13 cellular contexts compared by ENCODE assay signal in the genomic region with DNA sequence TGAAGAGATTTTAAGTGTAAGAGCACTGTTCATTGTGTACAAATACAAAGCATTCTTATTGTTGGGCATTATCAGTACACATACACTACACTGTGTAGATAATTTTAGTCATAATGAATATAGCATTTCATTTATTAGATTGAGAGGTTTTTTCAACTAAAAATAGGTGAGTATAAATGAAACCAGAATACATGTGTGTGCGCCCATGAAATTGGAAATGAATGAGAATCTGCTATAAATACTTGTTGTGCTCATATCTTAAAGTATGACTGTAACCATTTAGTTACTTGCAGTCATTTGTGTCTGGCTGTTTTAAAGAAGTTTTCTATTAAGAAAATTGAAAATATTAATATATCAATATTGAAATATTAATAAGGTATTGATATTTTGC.
A peak's percentile ranks its signal among the peaks of the same experiment; 100 is the strongest.
DNase-seq lines count a peak whose midpoint lies in the region; ATAC-seq and TF ChIP-seq lines count a peak whose summit lies in the region.
"Had no signal": no experiment of that assay in that cellular context is flagged by ENCODE, and none has a peak within 500 bp of the region (broad histone marks: within the 10 kb centered on the region; RNA-seq: fewer than 3 reads in every experiment).

No MANE protein-coding gene starts in this region.

- TF ChIP-seq CTCF in natural killer cell (IDR thresholded peaks at IDR 0.05) (no peak), GM23338 (conservative IDR thresholded peaks at IDR 0.05; ENCODE audit: low read depth in 2 of 2) (no peak)

- no peak overlapping the region for H3K4me3 ChIP-seq in GM23338
- no peak overlapping the region for H3K4me3 ChIP-seq in effector memory CD4-positive, alpha-beta T cell (ENCODE audit: insufficient read depth, low read depth, low read length, poor library complexity, severe bottlenecking)

- intact Hi-C loops in natural killer cell (cut with micrococcal nuclease): no loop called here
- intact Hi-C loops in activated T-helper 2 cell treated with anti-CD3 and anti-CD28 coated beads, Interferon-gamma antibody, Interleukin-2, Interleukin-4, amounts not matched to agents 10 μg/mL and 5 μg/mL and 100 μg/mL, durations not matched to agents 14 hours and 24 hours and 36 hours (cut with micrococcal nuclease): no loop called here

- H3K4me3 Mint-ChIP-seq in natural killer cell: peak overlapping the region; percentile 61
- no peak overlapping the region for H3K4me3 Mint-ChIP-seq in natural killer cell treated with Interleukin-12 subunit alpha and Interleukin-12 subunit beta and Interleukin-15 and Interleukin-18, amount 100 ng/mL, for 72 hours
- H3K4me3 Mint-ChIP-seq in activated T-helper 2 cell treated with anti-CD3 and anti-CD28 coated beads, Interferon-gamma antibody, Interleukin-2, Interleukin-4, amounts not matched to agents 10 μg/mL and 5 μg/mL and 100 μg/mL, durations not matched to agents 14 hours and 24 hours and 36 hours (ENCODE audit: low read depth): no peak overlapping the region
- no peak overlapping the region for H3K4me3 Mint-ChIP-seq in GM23338

- H2AFZ ChIP-seq in GM23338: no peak overlapping the region

- H3K27me3 Mint-ChIP-seq in natural killer cell (ENCODE audit: low read depth in 2 of 2): no peaks in the 10 kb centered on the region
- no peaks in the 10 kb centered on the region for H3K27me3 Mint-ChIP-seq in natural killer cell treated with Interleukin-12 subunit alpha and Interleukin-12 subunit beta and Interleukin-15 and Interleukin-18, amount 100 ng/mL, for 72 hours
- peaks cover 15% of the 10 kb centered on the region for H3K27me3 Mint-ChIP-seq in activated T-helper 2 cell treated with anti-CD3 and anti-CD28 coated beads, Interferon-gamma antibody, Interleukin-2, Interleukin-4, amounts not matched to agents 10 μg/mL and 5 μg/mL and 100 μg/mL, durations not matched to agents 14 hours and 24 hours and 36 hours (ENCODE audit: low read depth)
- H3K27me3 Mint-ChIP-seq in GM23338 (ENCODE audit: insufficient read depth, low read depth, poor library complexity): no peaks in the 10 kb centered on the region

- no peaks in the 10 kb centered on the region for H3K9me2 ChIP-seq in GM23338 (ENCODE audit: insufficient read depth)

- ATAC-seq in natural killer cell: no peak
- no peak for ATAC-seq in natural killer cell treated with Interleukin-12 subunit alpha and Interleukin-12 subunit beta and Interleukin-15 and Interleukin-18, amount 100 ng/mL, for 72 hours
- peak; percentile 69 for ATAC-seq in HG02642 (IDR thresholded peaks at IDR 0.05; ENCODE audit: poor library complexity, unreplicated experiment)
- ATAC-seq in HG03457 (IDR thresholded peaks at IDR 0.05; ENCODE audit: unreplicated experiment): peak; percentile 34
- no peak for ATAC-seq in GM23338

- no peaks in the 10 kb centered on the region for H3K9me3 ChIP-seq in effector memory CD4-positive, alpha-beta T cell (ENCODE audit: control insufficient read depth, low read length)

- H3K27me3 ChIP-seq in GM23338 (ENCODE audit: insufficient read depth): no peaks in the 10 kb centered on the region
- H3K27me3 ChIP-seq in effector memory CD4-positive, alpha-beta T cell (replicated peaks; ENCODE audit: control insufficient read depth, insufficient read depth, low read length, poor library complexity, severe bottlenecking): no peaks in the 10 kb centered on the region

- H3K4me1 ChIP-seq in GM23338 (ENCODE audit: insufficient read depth): no peaks in the 10 kb centered on the region
- no peaks in the 10 kb centered on the region for H3K4me1 ChIP-seq in effector memory CD4-positive, alpha-beta T cell (ENCODE audit: control insufficient read depth, insufficient read depth, low read length, poor library complexity, severe bottlenecking)

- H3K27ac Mint-ChIP-seq in natural killer cell (no peak overlapping the region), GM23338 (no peak overlapping the region)
- H3K27ac Mint-ChIP-seq in natural killer cell treated with Interleukin-12 subunit alpha and Interleukin-12 subunit beta and Interleukin-15 and Interleukin-18, amount 100 ng/mL, for 72 hours: no peak overlapping the region
- H3K27ac Mint-ChIP-seq in activated T-helper 2 cell treated with anti-CD3 and anti-CD28 coated beads, Interferon-gamma antibody, Interleukin-2, Interleukin-4, amounts not matched to agents 10 μg/mL and 5 μg/mL and 100 μg/mL, durations not matched to agents 14 hours and 24 hours and 36 hours: no peak overlapping the region

- no peak overlapping the region for H3K27ac ChIP-seq in GM23338 (ENCODE audit: low read depth)
- no peak overlapping the region for H3K27ac ChIP-seq in effector memory CD4-positive, alpha-beta T cell (ENCODE audit: insufficient read depth, low read length, poor library complexity, severe bottlenecking)

- DNase-seq in natural killer cell (no peak), GM23338 (ENCODE audit: low spot score) (no peak), retina (no peak)
- no peak for DNase-seq in natural killer cell treated with Interleukin-12 subunit alpha and Interleukin-12 subunit beta and Interleukin-15 and Interleukin-18, amount 100 ng/mL, for 72 hours (ENCODE audit: low spot score)
- DNase-seq in activated T-helper 2 cell treated with anti-CD3 and anti-CD28 coated beads, Interferon-gamma antibody, Interleukin-2, Interleukin-4, amounts not matched to agents 10 μg/mL and 5 μg/mL and 100 μg/mL, durations not matched to agents 14 hours and 24 hours and 36 hours (ENCODE audit: low spot score): no peak
- no peak for DNase-seq in effector memory CD4-positive, alpha-beta T cell
- DNase-seq: 8988T, cortex of kidney, DND-41, mesenchymal stem cell, NCI-H1417 had no signal

- H3K36me3 Mint-ChIP-seq in natural killer cell: no peaks in the 10 kb centered on the region
- no peaks in the 10 kb centered on the region for H3K36me3 Mint-ChIP-seq in natural killer cell treated with Interleukin-12 subunit alpha and Interleukin-12 subunit beta and Interleukin-15 and Interleukin-18, amount 100 ng/mL, for 72 hours
- H3K36me3 Mint-ChIP-seq in activated T-helper 2 cell treated with anti-CD3 and anti-CD28 coated beads, Interferon-gamma antibody, Interleukin-2, Interleukin-4, amounts not matched to agents 10 μg/mL and 5 μg/mL and 100 μg/mL, durations not matched to agents 14 hours and 24 hours and 36 hours (ENCODE audit: low read depth): no peaks in the 10 kb centered on the region
- no peaks in the 10 kb centered on the region for H3K36me3 Mint-ChIP-seq in GM23338 (ENCODE audit: low read depth)

- H3K4me2 ChIP-seq in GM23338: no peak overlapping the region

- H3K79me2 ChIP-seq in GM23338 (replicated peaks; ENCODE audit: insufficient read depth): no peaks in the 10 kb centered on the region

- H3K36me3 ChIP-seq in GM23338 (ENCODE audit: insufficient read depth): no peaks in the 10 kb centered on the region
- H3K36me3 ChIP-seq in effector memory CD4-positive, alpha-beta T cell (ENCODE audit: control insufficient read depth, insufficient read depth, low read length): no peaks in the 10 kb centered on the region

- H3K4me1 Mint-ChIP-seq in natural killer cell (peaks cover 15 to 21% of the 10 kb centered on the region in 2 donors), GM23338 (0 out of 3 replicates have a peak, but pooled peaks cover 2% of the 10 kb centered on the region)
- H3K4me1 Mint-ChIP-seq in natural killer cell treated with Interleukin-12 subunit alpha and Interleukin-12 subunit beta and Interleukin-15 and Interleukin-18, amount 100 ng/mL, for 72 hours (ENCODE audit: low read depth in 2 of 2): peaks cover 7% of the 10 kb centered on the region in 2 donors
- peaks cover 10% of the 10 kb centered on the region for H3K4me1 Mint-ChIP-seq in activated T-helper 2 cell treated with anti-CD3 and anti-CD28 coated beads, Interferon-gamma antibody, Interleukin-2, Interleukin-4, amounts not matched to agents 10 μg/mL and 5 μg/mL and 100 μg/mL, durations not matched to agents 14 hours and 24 hours and 36 hours (ENCODE audit: low read depth)

- no peaks in the 10 kb centered on the region for H3F3A ChIP-seq in GM23338 (replicated peaks; ENCODE audit: low read depth)

- H4K20me1 ChIP-seq in GM23338 (replicated peaks; ENCODE audit: insufficient read depth): no peaks in the 10 kb centered on the region

- H3K9me3 Mint-ChIP-seq in natural killer cell: no peaks in the 10 kb centered on the region
- H3K9me3 Mint-ChIP-seq in natural killer cell treated with Interleukin-12 subunit alpha and Interleukin-12 subunit beta and Interleukin-15 and Interleukin-18, amount 100 ng/mL, for 72 hours: no peaks in the 10 kb centered on the region
- no peaks in the 10 kb centered on the region for H3K9me3 Mint-ChIP-seq in activated T-helper 2 cell treated with anti-CD3 and anti-CD28 coated beads, Interferon-gamma antibody, Interleukin-2, Interleukin-4, amounts not matched to agents 10 μg/mL and 5 μg/mL and 100 μg/mL, durations not matched to agents 14 hours and 24 hours and 36 hours
- no peaks in the 10 kb centered on the region for H3K9me3 Mint-ChIP-seq in GM23338

TF ChIP-seq in GM23338, 12 proteins besides CTCF, POLR2A, EP300 and RAD21 (continues in another document):
- TF ChIP-seq EZH2phosphoT487 (IDR thresholded peaks at IDR 0.05; ENCODE audit: unreplicated experiment) (no peak), STAT1 (IDR thresholded peaks at IDR 0.05; ENCODE audit: unreplicated experiment) (no peak), ZNF114 (CRISPR knock-in tag; IDR thresholded peaks at IDR 0.05) (no peak), ZNF331 (CRISPR knock-in tag; IDR thresholded peaks at IDR 0.05; ENCODE audit: low read depth) (no peak), EZH2 (IDR thresholded peaks at IDR 0.05; ENCODE audit: low read depth, unreplicated experiment) (no peak), JUNB (IDR thresholded peaks at IDR 0.05; ENCODE audit: unreplicated experiment) (no peak), NANOG (IDR thresholded peaks at IDR 0.05; ENCODE audit: borderline replicate concordance) (no peak)
- TF ChIP-seq, protein P1, sequence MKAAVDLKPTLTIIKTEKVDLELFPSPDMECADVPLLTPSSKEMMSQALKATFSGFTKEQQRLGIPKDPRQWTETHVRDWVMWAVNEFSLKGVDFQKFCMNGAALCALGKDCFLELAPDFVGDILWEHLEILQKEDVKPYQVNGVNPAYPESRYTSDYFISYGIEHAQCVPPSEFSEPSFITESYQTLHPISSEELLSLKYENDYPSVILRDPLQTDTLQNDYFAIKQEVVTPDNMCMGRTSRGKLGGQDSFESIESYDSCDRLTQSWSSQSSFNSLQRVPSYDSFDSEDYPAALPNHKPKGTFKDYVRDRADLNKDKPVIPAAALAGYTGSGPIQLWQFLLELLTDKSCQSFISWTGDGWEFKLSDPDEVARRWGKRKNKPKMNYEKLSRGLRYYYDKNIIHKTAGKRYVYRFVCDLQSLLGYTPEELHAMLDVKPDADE (IDR thresholded peaks at IDR 0.05): no peak

Comparison
In these comparisons a context has a peak if more than half of its experiments do, and no peak if none do; other contexts are left out.
1. ATAC-seq: peak in HG02642 (single experiment) and HG03457 (single experiment); none in natural killer cell (0 of 3), natural killer cell treated with Interleukin-12 subunit alpha and Interleukin-12 subunit beta and Interleukin-15 and Interleukin-18, amount 100 ng/mL, for 72 hours (0 of 2) and GM23338 (single experiment).